1 cellular context compared by ENCODE assay signal in genomic region chr2:61694312-61695274, GRCh38.
TF ChIP-seq lines count a peak whose summit lies in the region.

No MANE protein-coding gene starts in this region.

TF ChIP-seq in K562, 482 proteins besides CTCF, POLR2A, EP300 and RAD21 (continued from another document and continues in another):
- TF ChIP-seq MYC (IDR thresholded peaks at IDR 0.05; ENCODE audit: low read depth, low read length), result peak; percentile 68; the same call in 1 of the 2 replicates
- no peak for TF ChIP-seq MYC (CRISPR knock-in tag; IDR thresholded peaks at IDR 0.05; ENCODE audit: borderline replicate concordance, low read depth)
- TF ChIP-seq, protein P1, sequence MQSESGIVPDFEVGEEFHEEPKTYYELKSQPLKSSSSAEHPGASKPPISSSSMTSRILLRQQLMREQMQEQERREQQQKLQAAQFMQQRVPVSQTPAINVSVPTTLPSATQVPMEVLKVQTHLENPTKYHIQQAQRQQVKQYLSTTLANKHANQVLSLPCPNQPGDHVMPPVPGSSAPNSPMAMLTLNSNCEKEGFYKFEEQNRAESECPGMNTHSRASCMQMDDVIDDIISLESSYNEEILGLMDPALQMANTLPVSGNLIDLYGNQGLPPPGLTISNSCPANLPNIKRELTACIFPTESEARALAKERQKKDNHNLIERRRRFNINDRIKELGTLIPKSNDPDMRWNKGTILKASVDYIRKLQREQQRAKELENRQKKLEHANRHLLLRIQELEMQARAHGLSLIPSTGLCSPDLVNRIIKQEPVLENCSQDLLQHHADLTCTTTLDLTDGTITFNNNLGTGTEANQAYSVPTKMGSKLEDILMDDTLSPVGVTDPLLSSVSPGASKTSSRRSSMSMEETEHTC (IDR thresholded peaks at IDR 0.05), result no peak
- no peak for TF ChIP-seq HMBOX1 (IDR thresholded peaks at IDR 0.05)
- TF ChIP-seq ZNF830 (CRISPR knock-in tag; IDR thresholded peaks at IDR 0.05), result no peak
- no peak for TF ChIP-seq TAF15 (IDR thresholded peaks at IDR 0.05; ENCODE audit: low read depth, low read length)
- no peak for TF ChIP-seq ZNF586 (CRISPR knock-in tag; conservative IDR thresholded peaks at IDR 0.05)
- TF ChIP-seq ZNF280A (IDR thresholded peaks at IDR 0.05; ENCODE audit: low read depth, partially characterized antibody), result no peak
- TF ChIP-seq HDAC1 (IDR thresholded peaks at IDR 0.05), result peak in 1 of 2 experiments; percentile 30; a peak in 1 of 4 replicates
- TF ChIP-seq, protein P2, sequence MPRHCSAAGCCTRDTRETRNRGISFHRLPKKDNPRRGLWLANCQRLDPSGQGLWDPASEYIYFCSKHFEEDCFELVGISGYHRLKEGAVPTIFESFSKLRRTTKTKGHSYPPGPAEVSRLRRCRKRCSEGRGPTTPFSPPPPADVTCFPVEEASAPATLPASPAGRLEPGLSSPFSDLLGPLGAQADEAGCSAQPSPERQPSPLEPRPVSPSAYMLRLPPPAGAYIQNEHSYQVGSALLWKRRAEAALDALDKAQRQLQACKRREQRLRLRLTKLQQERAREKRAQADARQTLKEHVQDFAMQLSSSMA (CRISPR knock-in tag; IDR thresholded peaks at IDR 0.05), result no peak
- no peak for TF ChIP-seq POLR3A (IDR thresholded peaks at IDR 0.05; ENCODE audit: borderline replicate concordance, extremely low read depth, insufficient read depth, insufficient read length)
- 0 out of 4 replicates have a peak, but pooled peaks of 1 of the 2 experiments have one; percentile 22 for TF ChIP-seq TRIM24 (IDR thresholded peaks at IDR 0.05)
- TF ChIP-seq CXXC5 (CRISPR knock-in tag; IDR thresholded peaks at IDR 0.05), result peak; percentile 47
- TF ChIP-seq ZNF551 (CRISPR knock-in tag; IDR thresholded peaks at IDR 0.05), result no peak
- TF ChIP-seq RERE (CRISPR knock-in tag; IDR thresholded peaks at IDR 0.05; ENCODE audit: borderline replicate concordance), result no peak
- TF ChIP-seq HLTF (IDR thresholded peaks at IDR 0.05), result no peak
- 0 out of 2 replicates have a peak, but pooled peaks have one; percentile 40 for TF ChIP-seq RREB1 (CRISPR knock-in tag; IDR thresholded peaks at IDR 0.05)
- TF ChIP-seq ZZZ3 (IDR thresholded peaks at IDR 0.05), result no peak
- TF ChIP-seq, protein P3, sequence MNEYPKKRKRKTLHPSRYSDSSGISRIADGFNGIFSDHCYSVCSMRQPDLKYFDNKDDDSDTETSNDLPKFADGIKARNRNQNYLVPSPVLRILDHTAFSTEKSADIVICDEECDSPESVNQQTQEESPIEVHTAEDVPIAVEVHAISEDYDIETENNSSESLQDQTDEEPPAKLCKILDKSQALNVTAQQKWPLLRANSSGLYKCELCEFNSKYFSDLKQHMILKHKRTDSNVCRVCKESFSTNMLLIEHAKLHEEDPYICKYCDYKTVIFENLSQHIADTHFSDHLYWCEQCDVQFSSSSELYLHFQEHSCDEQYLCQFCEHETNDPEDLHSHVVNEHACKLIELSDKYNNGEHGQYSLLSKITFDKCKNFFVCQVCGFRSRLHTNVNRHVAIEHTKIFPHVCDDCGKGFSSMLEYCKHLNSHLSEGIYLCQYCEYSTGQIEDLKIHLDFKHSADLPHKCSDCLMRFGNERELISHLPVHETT (CRISPR knock-in tag; conservative IDR thresholded peaks at IDR 0.05 in 1 of 2, IDR thresholded peaks at IDR 0.05 in 1 of 2), result no peak
- peak; percentile 34; the same call in 1 of the 2 replicates for TF ChIP-seq PML (IDR thresholded peaks at IDR 0.05; ENCODE audit: low read length)
- TF ChIP-seq ZNF23 (CRISPR knock-in tag; IDR thresholded peaks at IDR 0.05), result no peak
- TF ChIP-seq SPI1 (IDR thresholded peaks at IDR 0.05; ENCODE audit: borderline replicate concordance, low read depth, low read length), result peak; percentile 99
- TF ChIP-seq KDM5B (IDR thresholded peaks at IDR 0.05; ENCODE audit: insufficient replicate concordance, low read depth, low read length), result peak; percentile 90
- peak; percentile 67; the same call in 1 of the 2 replicates for TF ChIP-seq POLR2H (tag; IDR thresholded peaks at IDR 0.05; ENCODE audit: low read depth)
- TF ChIP-seq SMARCB1 (IDR thresholded peaks at IDR 0.05; ENCODE audit: insufficient read length, low read depth), result no peak
- TF ChIP-seq FOXJ2 (tag; IDR thresholded peaks at IDR 0.05), result no peak
- TF ChIP-seq FOXP4 (CRISPR knock-in tag; IDR thresholded peaks at IDR 0.05; ENCODE audit: borderline replicate concordance), result 0 out of 2 replicates have a peak, but pooled peaks have one; percentile 45
- TF ChIP-seq POLR2AphosphoS2 (IDR thresholded peaks at IDR 0.05; ENCODE audit: low read length), result no peak
- peak; percentile 31; the same call in 1 of the 2 replicates for TF ChIP-seq CREM (IDR thresholded peaks at IDR 0.05; ENCODE audit: low read depth)
- TF ChIP-seq GATAD2A (IDR thresholded peaks at IDR 0.05), result peak; percentile 96
- peak; percentile 43 for TF ChIP-seq CHD4 (IDR thresholded peaks at IDR 0.05; ENCODE audit: insufficient read depth, insufficient replicate concordance, low read depth, low read length, poor library complexity, severe bottlenecking)
- peak in 1 of 3 experiments; percentile 54; a peak in 1 of 6 replicates for TF ChIP-seq ZBTB11 (CRISPR knock-in tag; IDR thresholded peaks at IDR 0.05)
- 0 out of 2 replicates have a peak, but pooled peaks have one; percentile 17 for TF ChIP-seq ZNF431 (CRISPR knock-in tag; IDR thresholded peaks at IDR 0.05)
